ENCODE assay signal across 8 cellular contexts in the genomic region with DNA sequence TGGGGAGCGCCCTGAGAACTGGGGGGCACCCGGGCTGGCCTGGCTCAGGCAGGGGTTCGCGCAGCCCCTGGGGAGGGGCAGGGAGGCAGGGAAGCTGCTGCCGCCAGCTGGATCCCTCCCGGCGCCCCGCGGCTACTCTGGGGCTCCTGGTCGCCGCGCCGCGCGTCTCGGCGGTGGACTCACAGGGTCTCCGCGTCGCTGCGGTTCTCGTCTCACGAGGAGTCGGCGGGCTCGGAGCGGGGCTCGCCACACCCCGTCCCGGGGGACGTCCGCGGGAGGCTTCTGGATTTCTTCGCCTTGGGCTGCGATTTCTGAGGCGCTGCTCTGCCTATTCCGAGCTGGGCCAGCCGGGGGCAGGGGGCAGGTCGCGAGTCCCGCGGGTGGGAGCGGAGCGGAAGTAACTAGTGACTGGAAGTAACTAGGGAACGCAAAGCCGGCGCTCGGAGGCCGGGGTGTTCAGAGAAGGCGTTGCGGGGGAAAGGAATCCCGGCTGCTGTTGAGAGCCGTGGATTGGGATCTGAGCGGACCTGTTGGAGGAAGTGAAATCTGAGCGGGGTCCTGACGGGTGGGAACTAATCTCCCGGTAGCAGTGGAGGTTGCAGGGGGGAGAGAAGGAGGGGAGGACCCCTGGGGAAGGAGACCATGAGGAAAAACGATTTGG. TPM values are rescaled to one million over a fixed set of nuclear protein-coding genes. Genes with fewer than 3 reads are reported as not detected.
A peak's percentile ranks its signal among the peaks of the same experiment; 100 is the strongest.
DNase-seq lines count a peak whose midpoint lies in the region; ATAC-seq and TF ChIP-seq lines count a peak whose summit lies in the region.

No MANE protein-coding gene starts in this region.

- peak; percentile 75 for DNase-seq in AG10803 (ENCODE audit: low read depth)
- DNase-seq in NCI-H82 treated with DMSO at 0.1 percent for 48 hours (lab: John Stamatoyannopoulos, UW; ENCODE audit: unreplicated experiment) = peak; percentile 26
- DNase-seq in activated CD8-positive, alpha-beta memory T cell treated with anti-CD3 and anti-CD28 coated beads, Interleukin-2, amount 50 U/mL, for 48 hours = peak; percentile 86
- DNase-seq in epidermal melanocyte (ENCODE audit: insufficient read length, low spot score) = peak; percentile 62
- DNase-seq in stimulated activated CD8-positive, alpha-beta memory T cell treated with anti-CD3 and anti-CD28 coated beads, Interleukin-4, amount 100 ng/mL, for 24 hours (ENCODE audit: low read depth) = peak; percentile 36

- ATAC-seq in GM19023 (IDR thresholded peaks at IDR 0.05; ENCODE audit: unreplicated experiment) = peak; percentile 49
- ATAC-seq in HG03159 (IDR thresholded peaks at IDR 0.05; ENCODE audit: unreplicated experiment) = peak; percentile 47

- no peaks in the 10 kb centered on the region for H3K9me3 ChIP-seq in mononuclear cell (ENCODE audit: low read depth, low read length)

- peak; percentile 35 for TF ChIP-seq CTCF in AG10803 (conservative IDR thresholded peaks at IDR 0.05; ENCODE audit: low read length)

- H3K27me3 ChIP-seq in mononuclear cell (ENCODE audit: insufficient read depth, low read length) = no peaks in the 10 kb centered on the region

- peaks cover 16% of the 10 kb centered on the region for H3K4me1 ChIP-seq in mononuclear cell (ENCODE audit: insufficient read depth, low read length)

- H3K4me3 ChIP-seq in AG10803 (ENCODE audit: low read length) (peak overlapping the region; percentile 86), mononuclear cell (ENCODE audit: low read length) (peak overlapping the region; percentile 88)

RNA-seq across cellular contexts. Expression of gene CYSTM1, which starts 0.5 kb away (rescaled TPM):
- total RNA-seq in mononuclear cell = 5.6 TPM

RNA-seq across cellular contexts. Expression of gene IGIP, which starts 49.8 kb away (rescaled TPM):
- total RNA-seq in mononuclear cell = 2.3 TPM

Comparison
In these comparisons a context has a peak if more than half of its experiments do, and no peak if none do; other contexts are left out.
1. Peak in every context shown above with its lines: DNase-seq, ATAC-seq and H3K4me3 ChIP-seq.
2. DNase-seq: peak in every context shown above with its lines; median percentile 86 in activated CD8-positive, alpha-beta memory T cell treated with anti-CD3 and anti-CD28 coated beads, Interleukin-2, amount 50 U/mL, for 48 hours; 75 in AG10803; 62 in epidermal melanocyte; 36 in stimulated activated CD8-positive, alpha-beta memory T cell treated with anti-CD3 and anti-CD28 coated beads, Interleukin-4, amount 100 ng/mL, for 24 hours; 26 in NCI-H82 treated with DMSO at 0.1 percent for 48 hours.